In the genomic region with DNA sequence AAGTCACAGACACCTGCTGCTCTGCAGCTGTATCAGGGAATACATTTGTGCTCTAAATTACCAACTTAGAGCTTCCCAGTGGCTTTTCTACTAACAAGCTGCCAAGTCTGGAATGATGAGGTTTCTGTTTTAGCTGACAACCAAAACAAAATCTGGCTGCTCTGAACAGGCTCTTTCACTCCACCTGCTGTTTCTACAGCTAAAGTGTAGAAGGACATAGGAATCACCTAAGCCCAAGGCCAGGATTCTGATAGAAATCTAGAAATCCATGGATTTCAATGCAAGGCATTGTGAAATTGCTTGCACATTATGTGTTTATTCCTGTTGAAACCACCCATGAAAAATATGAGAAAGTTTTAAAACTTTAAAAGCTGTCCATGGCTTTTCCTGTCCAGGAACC, we compare ENCODE assay signal across 14 cellular contexts.
A peak's percentile ranks its signal among the peaks of the same experiment; 100 is the strongest.
DNase-seq lines count a peak whose midpoint lies in the region; ATAC-seq and TF ChIP-seq lines count a peak whose summit lies in the region.
"Had no signal": no experiment of that assay in that cellular context is flagged by ENCODE, and none has a peak within 500 bp of the region (broad histone marks: within the 10 kb centered on the region; RNA-seq: fewer than 3 reads in every experiment).

No MANE protein-coding gene starts in this region.

- no peaks in the 10 kb centered on the region for H3K36me3 ChIP-seq in Panc1 (ENCODE audit: control insufficient read depth, insufficient read depth, low read length)
- H3K36me3 ChIP-seq: tibial nerve had no signal

- H3K27ac Mint-ChIP-seq in effector memory CD8-positive, alpha-beta T cell: no peak overlapping the region
- no peak overlapping the region for H3K27ac Mint-ChIP-seq in activated CD8-positive, alpha-beta T cell treated with anti-CD3 and anti-CD28 coated beads, Interleukin-2, amount 10 ng/mL, durations not matched to agents 7 days and 5 days
- H3K27ac Mint-ChIP-seq: activated T-helper 1 cell treated with anti-CD3 and anti-CD28 coated beads, Interleukin-12 subunit alpha, Interleukin-12 subunit beta, Interleukin-2, Interleukin-4 antibody, amounts not matched to agents 30 ng/mL and 10 ng/mL and 1 ng/mL, durations not matched to agents 14 hours and 24 hours and 36 hours had no signal

- DNase-seq in NCI-H748 (lab: John Stamatoyannopoulos, UW; ENCODE audit: unreplicated experiment) (peak; percentile 8), NCI-H748 treated with DMSO at 0.1 percent for 48 hours (lab: John Stamatoyannopoulos, UW) (no peak), Panc1 (ENCODE audit: low read depth, low spot score) (no peak), iPS DF 4.7 (ENCODE audit: extremely low read depth, low spot score) (peak; percentile 19), superior temporal gyrus (ENCODE audit: extremely low spot score) (peak; percentile 81), mucosa of gallbladder (ENCODE audit: low spot score) (no peak)
- DNase-seq in effector memory CD8-positive, alpha-beta T cell: no peak
- DNase-seq in activated CD8-positive, alpha-beta T cell treated with anti-CD3 and anti-CD28 coated beads, Interleukin-2, amount 10 ng/mL, durations not matched to agents 7 days and 5 days: no peak
- DNase-seq: activated CD4-positive, alpha-beta T cell treated with anti-CD3 and anti-CD28 coated beads for 48 hours; COR-L47; effector CD4-positive, alpha-beta T cell; stimulated activated CD4-positive, alpha-beta T cell treated with anti-CD3 and anti-CD28 coated beads, Interleukin-12 subunit alpha, Interleukin-12 subunit beta, amount 100 ng/mL, for 4 hours had no signal

- H3K36me3 Mint-ChIP-seq in effector memory CD8-positive, alpha-beta T cell (ENCODE audit: insufficient read depth): no peaks in the 10 kb centered on the region
- no peaks in the 10 kb centered on the region for H3K36me3 Mint-ChIP-seq in activated CD8-positive, alpha-beta T cell treated with anti-CD3 and anti-CD28 coated beads, Interleukin-2, amount 10 ng/mL, durations not matched to agents 7 days and 5 days (ENCODE audit: low read depth)

- peak; percentile 21; the same call in 1 of the 2 replicates for TF ChIP-seq CTCF in Panc1 (IDR thresholded peaks at IDR 0.05)

- in situ Hi-C loops in Panc1 (cut with HindIII; ENCODE audit: low pct_unique_long_range_greater_than_20kb, low sequenced_read_pairs): no loop called here

- no peak for ATAC-seq in Panc1
- ATAC-seq in effector memory CD8-positive, alpha-beta T cell (replicated peaks): no peak
- no peak for ATAC-seq in activated CD8-positive, alpha-beta T cell treated with anti-CD3 and anti-CD28 coated beads, Interleukin-2, amount 10 ng/mL, durations not matched to agents 7 days and 5 days

- POLR2A ChIA-PET in Panc1 (lab: Charles Lee): no interaction called here
- POLR2A ChIA-PET in activated CD8-positive, alpha-beta T cell treated with anti-CD3 and anti-CD28 coated beads, Interleukin-2, amount 10 ng/mL, durations not matched to agents 7 days and 5 days (lab: Charles Lee): no interaction called here

- H3K9me3 Mint-ChIP-seq in effector memory CD8-positive, alpha-beta T cell: peaks cover 0 to 2% of the 10 kb centered on the region in 2 donors
- no peaks in the 10 kb centered on the region for H3K9me3 Mint-ChIP-seq in activated CD8-positive, alpha-beta T cell treated with anti-CD3 and anti-CD28 coated beads, Interleukin-2, amount 10 ng/mL, durations not matched to agents 7 days and 5 days (ENCODE audit: insufficient read depth)
- H3K9me3 Mint-ChIP-seq: activated T-helper 1 cell treated with anti-CD3 and anti-CD28 coated beads, Interleukin-12 subunit alpha, Interleukin-12 subunit beta, Interleukin-2, Interleukin-4 antibody, amounts not matched to agents 30 ng/mL and 10 ng/mL and 1 ng/mL, durations not matched to agents 14 hours and 24 hours and 36 hours had no signal

- intact Hi-C loops in Panc1 (cut with micrococcal nuclease; ENCODE audit: unreplicated experiment): no loop called here

- H3K4me1 Mint-ChIP-seq in effector memory CD8-positive, alpha-beta T cell (ENCODE audit: low read depth in 2 of 2): no peaks in the 10 kb centered on the region
- no peaks in the 10 kb centered on the region for H3K4me1 Mint-ChIP-seq in activated CD8-positive, alpha-beta T cell treated with anti-CD3 and anti-CD28 coated beads, Interleukin-2, amount 10 ng/mL, durations not matched to agents 7 days and 5 days (ENCODE audit: low read depth)

- H3K27ac ChIP-seq in Panc1 (ENCODE audit: low read length): no peak overlapping the region
- H3K27ac ChIP-seq: tibial nerve had no signal

- H3K4me3 ChIP-seq in Panc1 (ENCODE audit: low read depth in 2 of 2, low read length in 2 of 2): no peak overlapping the region
- H3K4me3 ChIP-seq: tibial nerve had no signal

- CTCF ChIA-PET in Panc1 (lab: Charles Lee): no interaction called here
- CTCF ChIA-PET in activated CD8-positive, alpha-beta T cell treated with anti-CD3 and anti-CD28 coated beads, Interleukin-2, amount 10 ng/mL, durations not matched to agents 7 days and 5 days (lab: Charles Lee): interaction anchor here (1.2 to 1.4 kb wide), 3 partner anchors 9 to 235 kb away, joined by 3 to 4 read pairs (median 3); no protein-coding TSS in a partner anchor

- H3K27me3 ChIP-seq in Panc1 (ENCODE audit: control insufficient read depth, insufficient read depth, low read length): no peaks in the 10 kb centered on the region
- H3K27me3 ChIP-seq: tibial nerve had no signal

- BruUV-seq in Panc1 (replicated peaks; lab: Mats Ljungman, UMichigan): no TSS peak

- no peak overlapping the region for H3K4me3 Mint-ChIP-seq in effector memory CD8-positive, alpha-beta T cell
- no peak overlapping the region for H3K4me3 Mint-ChIP-seq in activated CD8-positive, alpha-beta T cell treated with anti-CD3 and anti-CD28 coated beads, Interleukin-2, amount 10 ng/mL, durations not matched to agents 7 days and 5 days
- H3K4me3 Mint-ChIP-seq: activated T-helper 1 cell treated with anti-CD3 and anti-CD28 coated beads, Interleukin-12 subunit alpha, Interleukin-12 subunit beta, Interleukin-2, Interleukin-4 antibody, amounts not matched to agents 30 ng/mL and 10 ng/mL and 1 ng/mL, durations not matched to agents 14 hours and 24 hours and 36 hours had no signal

- H3K9me3 ChIP-seq in Panc1 (ENCODE audit: control insufficient read depth, insufficient read depth, low read depth, low read length): no peaks in the 10 kb centered on the region

- H3K4me1 ChIP-seq in Panc1 (ENCODE audit: control insufficient read depth, insufficient read depth, low read length): no peaks in the 10 kb centered on the region
- H3K4me1 ChIP-seq: tibial nerve had no signal

- peaks cover 16 to 33% of the 10 kb centered on the region in 2 donors for H3K27me3 Mint-ChIP-seq in effector memory CD8-positive, alpha-beta T cell
- peaks cover 2% of the 10 kb centered on the region for H3K27me3 Mint-ChIP-seq in activated CD8-positive, alpha-beta T cell treated with anti-CD3 and anti-CD28 coated beads, Interleukin-2, amount 10 ng/mL, durations not matched to agents 7 days and 5 days (ENCODE audit: low read depth)

Comparison
In these comparisons a context has a peak if more than half of its experiments do, and no peak if none do; other contexts are left out.
1. DNase-seq: peak in NCI-H748 (single experiment), iPS DF 4.7 (single experiment) and superior temporal gyrus (single experiment); none in NCI-H748 treated with DMSO at 0.1 percent for 48 hours (single experiment), Panc1 (single experiment), mucosa of gallbladder (single experiment), effector memory CD8-positive, alpha-beta T cell (0 of 3) and activated CD8-positive, alpha-beta T cell treated with anti-CD3 and anti-CD28 coated beads, Interleukin-2, amount 10 ng/mL, durations not matched to agents 7 days and 5 days (single experiment).